ENCODE assay signal across 8 cellular contexts in the genomic region with DNA sequence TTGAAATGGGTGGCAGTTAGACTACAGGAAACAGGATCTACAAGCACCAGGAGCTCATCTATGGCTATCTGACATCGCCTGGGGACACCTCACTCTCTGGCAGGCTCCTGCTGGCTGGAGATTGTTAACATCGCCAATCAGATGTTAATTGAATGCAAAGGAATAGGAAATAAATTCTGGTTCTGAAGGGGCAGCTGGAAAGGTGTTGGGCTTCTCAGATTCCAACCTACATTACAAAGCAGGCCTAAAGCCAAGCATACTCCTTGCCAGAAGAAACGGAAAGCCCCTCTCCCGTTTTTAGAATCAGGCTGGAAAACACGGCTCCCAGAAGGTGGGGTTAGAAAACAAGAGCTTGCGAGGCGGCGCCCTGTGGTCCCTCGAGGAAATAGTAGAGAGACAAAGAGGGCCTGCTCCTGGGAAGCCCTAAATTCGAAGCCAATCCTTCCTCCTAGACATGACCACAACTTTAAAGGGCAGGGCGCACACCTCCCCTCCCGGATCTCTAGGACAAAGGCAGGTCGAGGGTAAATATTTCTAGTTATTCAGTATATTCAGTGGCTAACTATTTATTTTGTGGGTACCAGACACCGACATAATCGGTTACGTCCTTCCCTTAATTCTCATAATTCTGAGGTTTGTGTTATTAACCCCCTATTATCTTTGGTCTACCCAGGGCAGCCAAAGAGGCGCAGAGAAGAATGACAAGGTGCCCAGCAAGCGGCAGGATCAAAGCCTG. TPM values are rescaled to one million over a fixed set of nuclear protein-coding genes. Genes with fewer than 3 reads are reported as not detected.
A peak's percentile ranks its signal among the peaks of the same experiment; 100 is the strongest.
DNase-seq lines count a peak whose midpoint lies in the region; TF ChIP-seq lines count a peak whose summit lies in the region.

No MANE protein-coding gene starts in this region.

- no peak overlapping the region for H3K27ac Mint-ChIP-seq in T-helper 2 cell treated with Interferon-gamma antibody and Interleukin-4, amounts not matched to agents 5 μg/mL and 100 μg/mL, for 36 hours
- H3K27ac Mint-ChIP-seq in neural crest cell (ENCODE audit: unreplicated experiment), result no peak overlapping the region

- peak overlapping the region; percentile 68 to 74 for H3K4me3 ChIP-seq in cardiac fibroblast (replicated peaks in 1 of 2; ENCODE audit: low read depth in 2 of 2, low read length in 2 of 2)

- H3K4me3 Mint-ChIP-seq in T-helper 2 cell treated with Interferon-gamma antibody and Interleukin-4, amounts not matched to agents 5 μg/mL and 100 μg/mL, for 36 hours, result peak overlapping the region; percentile 59
- peak overlapping the region; percentile 90 for H3K4me3 Mint-ChIP-seq in neural crest cell

- H3K4me1 Mint-ChIP-seq in T-helper 2 cell treated with Interferon-gamma antibody and Interleukin-4, amounts not matched to agents 5 μg/mL and 100 μg/mL, for 36 hours (ENCODE audit: low read depth), result peaks cover 3% of the 10 kb centered on the region
- H3K4me1 Mint-ChIP-seq in neural crest cell, result peaks cover 20% of the 10 kb centered on the region

- peaks cover 44% of the 10 kb centered on the region for H3K27me3 Mint-ChIP-seq in T-helper 2 cell treated with Interferon-gamma antibody and Interleukin-4, amounts not matched to agents 5 μg/mL and 100 μg/mL, for 36 hours (ENCODE audit: low read depth)
- peaks cover 22% of the 10 kb centered on the region for H3K27me3 Mint-ChIP-seq in neural crest cell (ENCODE audit: low read depth)

- no peak for DNase-seq in T-helper 2 cell treated with Interferon-gamma antibody and Interleukin-4, amounts not matched to agents 5 μg/mL and 100 μg/mL, for 36 hours (ENCODE audit: low spot score)
- DNase-seq in T-helper 2 cell (no peak), NCI-H2081 treated with DMSO at 0.1 percent for 48 hours (lab: John Stamatoyannopoulos, UW) (peak; percentile 22), cardiac fibroblast (ENCODE audit: low read depth in 2 of 2) (no peak), neural crest cell (ENCODE audit: low read depth, low spot score) (peak; percentile 2), GM03348 (ENCODE audit: low spot score) (no peak), medulla oblongata (ENCODE audit: extremely low spot score) (no peak), CD1c-positive myeloid dendritic cell (ENCODE audit: extremely low spot score) (no peak)

- H3K9me3 Mint-ChIP-seq in T-helper 2 cell treated with Interferon-gamma antibody and Interleukin-4, amounts not matched to agents 5 μg/mL and 100 μg/mL, for 36 hours, result no peaks in the 10 kb centered on the region
- no peaks in the 10 kb centered on the region for H3K9me3 Mint-ChIP-seq in neural crest cell

- H3K36me3 Mint-ChIP-seq in T-helper 2 cell treated with Interferon-gamma antibody and Interleukin-4, amounts not matched to agents 5 μg/mL and 100 μg/mL, for 36 hours (ENCODE audit: low read depth), result no peaks in the 10 kb centered on the region
- peaks cover 2% of the 10 kb centered on the region for H3K36me3 Mint-ChIP-seq in neural crest cell (ENCODE audit: low read depth)

- TF ChIP-seq CTCF in cardiac fibroblast (IDR thresholded peaks at IDR 0.05; ENCODE audit: low read depth, low read length), result no peak
- TF ChIP-seq CTCF in neural crest cell (conservative IDR thresholded peaks at IDR 0.05), result no peak

RNA-seq across cellular contexts. Expression of a gene that starts 0.8 kb away (rescaled TPM):
- total RNA-seq in neural crest cell, result 27.7 and 27.8 TPM in 2 replicates

Comparison
In these comparisons a context has a peak if more than half of its experiments do, and no peak if none do; other contexts are left out.
1. DNase-seq: peak in NCI-H2081 treated with DMSO at 0.1 percent for 48 hours (single experiment) and neural crest cell (single experiment); none in T-helper 2 cell treated with Interferon-gamma antibody and Interleukin-4, amounts not matched to agents 5 μg/mL and 100 μg/mL, for 36 hours (single experiment), T-helper 2 cell (0 of 5), cardiac fibroblast (0 of 2), GM03348 (single experiment), medulla oblongata (single experiment) and CD1c-positive myeloid dendritic cell (single experiment).